Comparison of ENCODE assay signal across 8 cellular contexts in the genomic region with DNA sequence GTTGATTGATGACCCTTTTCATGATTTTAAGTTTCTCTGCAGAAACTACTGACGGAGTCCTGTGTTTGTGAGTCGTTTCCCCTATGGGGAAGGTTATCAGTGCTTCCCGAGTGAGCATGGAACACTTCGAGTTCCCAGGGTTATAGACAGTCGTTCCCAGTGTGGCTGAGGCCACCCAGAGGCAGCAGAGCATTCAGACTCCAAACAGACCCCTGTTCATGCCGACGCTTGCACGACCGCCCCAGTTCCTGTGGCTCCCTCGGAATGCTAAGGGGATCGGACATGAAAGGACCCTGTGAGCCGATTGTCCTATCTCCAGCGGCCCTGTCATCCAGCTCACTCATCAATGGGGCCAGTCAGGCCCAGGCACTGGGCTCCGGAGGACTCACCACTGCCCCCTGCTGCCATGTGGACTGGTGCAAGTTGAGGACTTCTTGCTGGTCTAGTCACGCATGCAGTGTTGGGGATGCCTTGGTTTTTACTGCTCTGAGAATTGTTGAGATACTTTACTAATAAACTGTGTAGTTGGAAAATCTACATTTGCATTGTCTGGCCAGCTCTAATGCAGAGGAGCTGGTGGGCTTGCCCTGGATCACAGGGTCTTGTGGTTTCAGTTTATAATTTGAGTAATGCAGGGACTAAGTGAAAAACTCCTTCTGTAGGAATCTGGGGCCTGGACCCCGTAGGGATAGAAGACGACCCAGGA. TPM values are rescaled to one million over a fixed set of nuclear protein-coding genes. Genes with fewer than 3 reads are reported as not detected.
A peak's percentile ranks its signal among the peaks of the same experiment; 100 is the strongest.
DNase-seq lines count a peak whose midpoint lies in the region; ATAC-seq lines count a peak whose summit lies in the region.

No MANE protein-coding gene starts in this region.

- peak; percentile 42 for ATAC-seq in GM19351 (IDR thresholded peaks at IDR 0.05; ENCODE audit: unreplicated experiment)
- ATAC-seq in activated T-helper 17 cell treated with anti-CD3 and anti-CD28 coated beads, Interleukin-2, amount 50 U/mL, for 72 hours (replicated peaks) = peak; percentile 51
- no peak for ATAC-seq in GM19455 (IDR thresholded peaks at IDR 0.05; ENCODE audit: unreplicated experiment)

- H2BK120ac ChIP-seq in neuronal stem cell (ENCODE audit: low read depth, low read length) = no peak overlapping the region

- no peaks in the 10 kb centered on the region for H3K27me3 Mint-ChIP-seq in activated T-helper 17 cell treated with anti-CD3 and anti-CD28 coated beads, Interleukin-2, amount 50 U/mL, for 72 hours

- H3K4me3 Mint-ChIP-seq in activated T-helper 17 cell treated with anti-CD3 and anti-CD28 coated beads, Interleukin-2, amount 50 U/mL, for 72 hours = no peak overlapping the region

- no peak overlapping the region for H3K4me2 ChIP-seq in neuronal stem cell (ENCODE audit: insufficient read depth, low read length, poor library complexity, severe bottlenecking)

- no peak overlapping the region for H3K23ac ChIP-seq in neuronal stem cell (ENCODE audit: low read depth, low read length, poor library complexity)

- H3K9me3 Mint-ChIP-seq in activated T-helper 17 cell treated with anti-CD3 and anti-CD28 coated beads, Interleukin-2, amount 50 U/mL, for 72 hours = no peaks in the 10 kb centered on the region

- H3K27ac Mint-ChIP-seq in activated T-helper 17 cell treated with anti-CD3 and anti-CD28 coated beads, Interleukin-2, amount 50 U/mL, for 72 hours = peak overlapping the region; percentile 43

- H3K4me1 Mint-ChIP-seq in activated T-helper 17 cell treated with anti-CD3 and anti-CD28 coated beads, Interleukin-2, amount 50 U/mL, for 72 hours = peaks cover 4% of the 10 kb centered on the region

- no peak overlapping the region for H2BK5ac ChIP-seq in neuronal stem cell (ENCODE audit: low read length)

- H3K79me1 ChIP-seq in neuronal stem cell (ENCODE audit: low read depth, low read length) = peaks cover 9% of the 10 kb centered on the region

- peak overlapping the region; percentile 63 for H2AK5ac ChIP-seq in neuronal stem cell (ENCODE audit: low read depth, low read length)

- peaks cover 38 to 73% of the 10 kb centered on the region in 2 donors for H3K36me3 ChIP-seq in neuronal stem cell (replicated peaks in 1 of 2; ENCODE audit: control insufficient read depth in 2 of 2, insufficient read depth in 2 of 2, low read length in 2 of 2)

- H4K91ac ChIP-seq in neuronal stem cell (ENCODE audit: low read depth, low read length, poor library complexity) = no peak overlapping the region

- H3K4me1 ChIP-seq in neuronal stem cell (ENCODE audit: control insufficient read depth in 2 of 2, insufficient read depth in 1 of 2, low read depth in 1 of 2, low read length in 2 of 2) = peaks cover 11 to 16% of the 10 kb centered on the region in 2 donors

- H4K8ac ChIP-seq in neuronal stem cell (ENCODE audit: low read depth, low read length) = no peak overlapping the region

- no peak overlapping the region for H2BK15ac ChIP-seq in neuronal stem cell (ENCODE audit: low read length)

- no peak overlapping the region for H2BK12ac ChIP-seq in neuronal stem cell (ENCODE audit: low read length)

- H3K14ac ChIP-seq in neuronal stem cell (ENCODE audit: low read length) = no peak overlapping the region

- no peaks in the 10 kb centered on the region for H3K9me3 ChIP-seq in neuronal stem cell (replicated peaks in 1 of 2; ENCODE audit: control insufficient read depth in 2 of 2, insufficient read depth in 1 of 2, low read depth in 1 of 2, low read length in 2 of 2)

- DNase-seq in Ammon's horn (ENCODE audit: low spot score) = peak; percentile 90
- DNase-seq in RKO (ENCODE audit: low spot score) = peak; percentile 69
- DNase-seq in fibroblast of the conjunctiva (ENCODE audit: low read depth) = peak; percentile 53
- peak; percentile 81 for DNase-seq in neuronal stem cell (ENCODE audit: low spot score)
- peak; percentile 57 for DNase-seq in stromal cell of bone marrow (ENCODE audit: low read depth)

- no peaks in the 10 kb centered on the region for H3K27me3 ChIP-seq in neuronal stem cell (ENCODE audit: control insufficient read depth in 3 of 3, insufficient read depth in 3 of 3, low read depth in 1 of 3, low read length in 3 of 3)

- H3K4ac ChIP-seq in neuronal stem cell (ENCODE audit: low read length) = no peak overlapping the region

- no peak overlapping the region for H3K9ac ChIP-seq in neuronal stem cell (ENCODE audit: low read depth, low read length, poor library complexity)

- H3K18ac ChIP-seq in neuronal stem cell (ENCODE audit: low read length) = no peak overlapping the region

- no peak overlapping the region for H2AFZ ChIP-seq in neuronal stem cell (ENCODE audit: low read length)

- H3K27ac ChIP-seq in neuronal stem cell (replicated peaks; ENCODE audit: low read length) = peak overlapping the region; percentile 41

- no peak overlapping the region for H3K4me3 ChIP-seq in neuronal stem cell (ENCODE audit: low read length in 2 of 2)

- WGBS in neuronal stem cell (ENCODE audit: extremely low coverage in 2 of 2, insufficient read length in 2 of 2, insufficient replicate concordance in 1 of 2), 2 donors = no CpG with 5 or more reads among the region's 17 CpGs

- H3K36me3 Mint-ChIP-seq in activated T-helper 17 cell treated with anti-CD3 and anti-CD28 coated beads, Interleukin-2, amount 50 U/mL, for 72 hours (ENCODE audit: low read depth) = peaks cover 46% of the 10 kb centered on the region

RNA-seq across cellular contexts. Expression of a gene that starts 3.1 kb away (rescaled TPM):
- total RNA-seq in activated T-helper 17 cell treated with anti-CD3 and anti-CD28 coated beads, Interleukin-2, amount 50 U/mL, for 72 hours = 1,000 to 10,000 TPM; 2,683 to 3,154 TPM
- polyA plus RNA-seq in neuronal stem cell (2013, experiment 1 of 2) = 5,003 TPM
- polyA plus RNA-seq in neuronal stem cell (2013, experiment 2 of 2) = 4,966 TPM

RNA-seq across cellular contexts. Expression of a gene that starts 18.2 kb away (rescaled TPM):
- total RNA-seq in activated T-helper 17 cell treated with anti-CD3 and anti-CD28 coated beads, Interleukin-2, amount 50 U/mL, for 72 hours = 10 to 100 TPM; 11.1 to 44.7 TPM
- polyA plus RNA-seq in neuronal stem cell (2013, experiment 1 of 2) = 1.4 TPM
- polyA plus RNA-seq in neuronal stem cell (2013, experiment 2 of 2) = 1.6 TPM

RNA-seq across cellular contexts. Expression of a gene that starts 49.2 kb away (rescaled TPM):
- total RNA-seq in activated T-helper 17 cell treated with anti-CD3 and anti-CD28 coated beads, Interleukin-2, amount 50 U/mL, for 72 hours = 100 to 1,000 TPM; 115 to 135 TPM
- 43.4 TPM for polyA plus RNA-seq in neuronal stem cell (2013, experiment 1 of 2)
- 47.1 TPM for polyA plus RNA-seq in neuronal stem cell (2013, experiment 2 of 2)

RNA-seq across cellular contexts. Expression of a gene that starts 56.1 kb away (rescaled TPM):
- not detected for total RNA-seq in activated T-helper 17 cell treated with anti-CD3 and anti-CD28 coated beads, Interleukin-2, amount 50 U/mL, for 72 hours
- polyA plus RNA-seq in neuronal stem cell (2013, experiment 1 of 2) = 1.1 TPM
- polyA plus RNA-seq in neuronal stem cell (2013, experiment 2 of 2) = 0.79 TPM
